Comparison of ENCODE assay signal across 8 cellular contexts in genomic region chr10:133257489-133258065, GRCh38. TPM values are rescaled to one million over a fixed set of nuclear protein-coding genes. Genes with fewer than 3 reads are reported as not detected.
A peak's percentile ranks its signal among the peaks of the same experiment; 100 is the strongest.
DNase-seq lines count a peak whose midpoint lies in the region; ATAC-seq and TF ChIP-seq lines count a peak whose summit lies in the region.

No MANE protein-coding gene starts in this region.

- H3K4me3 Mint-ChIP-seq in type B pancreatic cell, result peak overlapping the region; percentile 74

- H3K36me3 ChIP-seq in OCI-LY1 (ENCODE audit: insufficient read depth, low read length) (no peaks in the 10 kb centered on the region), colonic mucosa (no peaks in the 10 kb centered on the region), liver (ENCODE audit: control insufficient read depth in 4 of 4, insufficient read depth in 3 of 4, low read depth in 1 of 4, low read length in 3 of 4) (no peaks in the 10 kb centered on the region)

- H3K9ac ChIP-seq in OCI-LY1 (ENCODE audit: low read length), result no peak overlapping the region
- H3K9ac ChIP-seq in colonic mucosa (ENCODE audit: low read depth in 2 of 2, low read length in 2 of 2), result peak overlapping the region; percentile 58 to 61
- H3K9ac ChIP-seq in liver (ENCODE audit: low read depth in 1 of 2, low read length in 2 of 2), result no peak overlapping the region

- no peaks in the 10 kb centered on the region for H3K79me2 ChIP-seq in OCI-LY1 (ENCODE audit: insufficient read depth, low read length)

- H3K27ac ChIP-seq in OCI-LY1 (ENCODE audit: low read depth, low read length, poor library complexity, severe bottlenecking), result no peak overlapping the region
- peak overlapping the region; percentile 12 for H3K27ac ChIP-seq in colonic mucosa
- H3K27ac ChIP-seq in liver (ENCODE audit: low read depth in 1 of 2, low read length in 2 of 2), result no peak overlapping the region

- H3K4me3 ChIP-seq in OCI-LY1 (ENCODE audit: low read depth, low read length, poor library complexity, severe bottlenecking), result no peak overlapping the region
- peak overlapping the region; percentile 8 for H3K4me3 ChIP-seq in colonic mucosa
- no peak overlapping the region for H3K4me3 ChIP-seq in liver (ENCODE audit: low read depth in 1 of 3, low read length in 3 of 3)

- DNase-seq in stimulated activated CD4-positive, alpha-beta T cell treated with anti-CD3 and anti-CD28 coated beads, Interleukin-2, amount 100 ng/mL, for 24 hours, result peak; percentile 28 to 39
- DNase-seq in stimulated activated CD4-positive, alpha-beta T cell treated with anti-CD3 and anti-CD28 coated beads, Interleukin-1b, Interleukin-23, amount 100 ng/mL, for 48 hours, result no peak
- peak; percentile 87 for DNase-seq in colonic mucosa
- no peak for DNase-seq in type B pancreatic cell (ENCODE audit: extremely low spot score, unreplicated experiment)
- DNase-seq in COLO829 (ENCODE audit: low spot score), result no peak

- no peak overlapping the region for H2AFZ ChIP-seq in OCI-LY1 (ENCODE audit: low read length)

- no peaks in the 10 kb centered on the region for H3F3A ChIP-seq in OCI-LY1 (ENCODE audit: insufficient read depth, low read length)

- H3K9me3 ChIP-seq in OCI-LY1 (ENCODE audit: low read length) (no peaks in the 10 kb centered on the region), colonic mucosa (no peaks in the 10 kb centered on the region), liver (ENCODE audit: control insufficient read depth in 4 of 4, low read length in 3 of 4) (no peaks in the 10 kb centered on the region)

- H3K4me2 ChIP-seq in OCI-LY1 (ENCODE audit: low read length), result no peak overlapping the region

- intact Hi-C loops in colonic mucosa (cut with DNase I), result no loop called here

- ATAC-seq in GM21515 (IDR thresholded peaks at IDR 0.05; ENCODE audit: unreplicated experiment), result no peak

- H4K20me1 ChIP-seq in OCI-LY1 (ENCODE audit: insufficient read depth, low read length), result no peaks in the 10 kb centered on the region

- no peaks in the 10 kb centered on the region for H3K36me3 Mint-ChIP-seq in type B pancreatic cell

- no peaks in the 10 kb centered on the region for H3K9me2 ChIP-seq in OCI-LY1 (ENCODE audit: low read depth, low read length)

- H3K4me1 ChIP-seq in OCI-LY1 (ENCODE audit: insufficient read depth, low read length, severe bottlenecking), result peaks cover 9% of the 10 kb centered on the region
- H3K4me1 ChIP-seq in colonic mucosa, result peaks cover 30% of the 10 kb centered on the region
- H3K4me1 ChIP-seq in liver (ENCODE audit: control insufficient read depth in 4 of 4, insufficient read depth in 4 of 4, low read length in 3 of 4), result peaks cover 5 to 24% (median 14%) of the 10 kb centered on the region in 4 donors

- no peaks in the 10 kb centered on the region for H3K9me3 Mint-ChIP-seq in type B pancreatic cell

- WGBS in liver, result 8% methylated on average over 27 of the region's 27 CpGs

- TF ChIP-seq CTCF in OCI-LY1 (IDR thresholded peaks at IDR 0.05; ENCODE audit: low read length) (peak; percentile 12; the same call in 1 of the 2 replicates), colonic mucosa (IDR thresholded peaks at IDR 0.05) (peak; percentile 24), liver (IDR thresholded peaks at IDR 0.05; ENCODE audit: low read depth, low read length, missing input control) (peak; percentile 14), type B pancreatic cell (conservative IDR thresholded peaks at IDR 0.05) (peak; percentile 29)

- no peak overlapping the region for H3K27ac Mint-ChIP-seq in type B pancreatic cell

- H3K27me3 ChIP-seq in OCI-LY1 (ENCODE audit: insufficient read depth, low read length) (peaks cover 2% of the 10 kb centered on the region), colonic mucosa (no peaks in the 10 kb centered on the region), liver (ENCODE audit: control insufficient read depth in 4 of 4, insufficient read depth in 4 of 4, low read length in 3 of 4) (no peaks in the 10 kb centered on the region)

- H3K27me3 Mint-ChIP-seq in type B pancreatic cell, result peaks cover 5% of the 10 kb centered on the region

- TF ChIP-seq RAD21 in liver (IDR thresholded peaks at IDR 0.05), result peak in 1 of 2 donors; percentile 67

- peaks cover 5% of the 10 kb centered on the region for H3K4me1 Mint-ChIP-seq in type B pancreatic cell (ENCODE audit: unreplicated experiment)

TF ChIP-seq in liver, 16 proteins besides CTCF, POLR2A, EP300 and RAD21:
- TF ChIP-seq FOXA2 (IDR thresholded peaks at IDR 0.05), result no peak
- TF ChIP-seq EGR1 (IDR thresholded peaks at IDR 0.05; ENCODE audit: low read depth in 2 of 2), result no peak

RNA-seq across cellular contexts. Expression of gene ADAM8, which starts 19.1 kb away (rescaled TPM):
- total RNA-seq in colonic mucosa (1 to 10 TPM; 3.7 to 5.7 TPM), liver (1 to 10 TPM; 5.4 to 6.9 TPM), type B pancreatic cell (ENCODE audit: low replicate concordance) (6.2 and 7.1 TPM in 2 replicates)
- 1 to 10 TPM; 1.3 to 2.0 TPM for polyA plus RNA-seq in liver

RNA-seq across cellular contexts. Expression of gene VENTX, which starts 19.9 kb away (rescaled TPM):
- total RNA-seq in colonic mucosa (under 1 TPM; 0.15 to 0.24 TPM), liver (under 1 TPM; 0.05 to 0.25 TPM), type B pancreatic cell (ENCODE audit: low replicate concordance) (not detected in 2 replicates)
- under 1 TPM; 0.06 to 0.13 TPM for polyA plus RNA-seq in liver

RNA-seq across cellular contexts. Expression of gene UTF1, which starts 27.6 kb away (rescaled TPM):
- total RNA-seq in colonic mucosa (not detected), liver (not detected), type B pancreatic cell (ENCODE audit: low replicate concordance) (not detected in 2 replicates)
- not detected for polyA plus RNA-seq in liver

RNA-seq across cellular contexts. Expression of gene TUBGCP2, which starts 51.1 kb away (rescaled TPM):
- 10 to 100 TPM; 64.7 to 67.5 TPM for total RNA-seq in colonic mucosa
- total RNA-seq in liver, result 10 to 100 TPM; 29.6 to 32.4 TPM
- polyA plus RNA-seq in liver, result 10 to 100 TPM; 18.8 to 25.6 TPM
- 57.9 and 58.6 TPM in 2 replicates for total RNA-seq in type B pancreatic cell (ENCODE audit: low replicate concordance)

RNA-seq across cellular contexts. Expression of gene ZNF511, which starts 51.1 kb away (rescaled TPM):
- 10 to 100 TPM; 53.9 to 78.2 TPM for total RNA-seq in colonic mucosa
- total RNA-seq in liver, result 10 to 100 TPM; 13.7 to 31.3 TPM
- polyA plus RNA-seq in liver, result 10 to 100 TPM; 17.0 to 31.8 TPM
- total RNA-seq in type B pancreatic cell (ENCODE audit: low replicate concordance), result 39.7 and 51.9 TPM in 2 replicates

Comparison
In these comparisons a context has a peak if more than half of its experiments do, and no peak if none do; other contexts are left out.
1. DNase-seq: peak in stimulated activated CD4-positive, alpha-beta T cell treated with anti-CD3 and anti-CD28 coated beads, Interleukin-2, amount 100 ng/mL, for 24 hours (2 of 2) and colonic mucosa (single experiment); none in stimulated activated CD4-positive, alpha-beta T cell treated with anti-CD3 and anti-CD28 coated beads, Interleukin-1b, Interleukin-23, amount 100 ng/mL, for 48 hours (single experiment), type B pancreatic cell (single experiment) and COLO829 (single experiment).
2. H3K9ac ChIP-seq: peak in colonic mucosa (2 of 2); none in OCI-LY1 (single experiment) and liver (0 of 2).
3. Peak in every context shown above with its lines, with median percentiles within 50 percentile points of each other: CTCF ChIP-seq.